ENCODE assay signal across 8 cellular contexts in genomic region chr6:37239950-37240713, GRCh38. TPM values are rescaled to one million over a fixed set of nuclear protein-coding genes. Genes with fewer than 3 reads are reported as not detected.
DNase-seq lines count a peak whose midpoint lies in the region; ATAC-seq and TF ChIP-seq lines count a peak whose summit lies in the region.

No MANE protein-coding gene starts in this region.

- POLR2A ChIA-PET in Panc1 (lab: Charles Lee) = interaction anchor here (0.7 kb wide), 2 partner anchors 40 to 231 kb away, joined by 5 read pairs; no protein-coding TSS in a partner anchor

- 21 to 25% methylated on average over 4 of the region's 4 CpGs for WGBS in tibial nerve, 2 donors

- in situ Hi-C loops in G401 (cut with HindIII; ENCODE audit: low sequenced_read_pairs) (no loop called here), Panc1 (cut with HindIII; ENCODE audit: low pct_unique_long_range_greater_than_20kb, low sequenced_read_pairs) (no loop called here)

- peaks cover 24% of the 10 kb centered on the region for H3K4me1 Mint-ChIP-seq in activated T-helper 17 cell treated with anti-CD3 and anti-CD28 coated beads, Interleukin-2, amount 50 U/mL, for 72 hours

- H3K4me3 ChIP-seq in Panc1 (ENCODE audit: low read depth in 2 of 2, low read length in 2 of 2) (no peak overlapping the region), tibial nerve (no peak overlapping the region)

- intact Hi-C loops in Panc1 (cut with micrococcal nuclease; ENCODE audit: unreplicated experiment) = no loop called here
- intact Hi-C loops in posterior vena cava (cut with DNase I) = no loop called here

- DNase-seq in G401 (ENCODE audit: low spot score) = peak; percentile 29
- peak; percentile 85 for DNase-seq in Panc1 (ENCODE audit: low read depth, low spot score)
- peak; percentile 68 for DNase-seq in foreskin melanocyte
- DNase-seq in posterior vena cava (ENCODE audit: low spot score) = peak; percentile 97
- peak; percentile 65 to 89 for DNase-seq in tibial nerve (ENCODE audit: low spot score in 2 of 2)

- H3K9me3 Mint-ChIP-seq in activated T-helper 17 cell treated with anti-CD3 and anti-CD28 coated beads, Interleukin-2, amount 50 U/mL, for 72 hours = no peaks in the 10 kb centered on the region

- no peak for TF ChIP-seq POLR2A in tibial nerve (IDR thresholded peaks at IDR 0.05)

- peak; percentile 55 for ATAC-seq in HG03175 (IDR thresholded peaks at IDR 0.05; ENCODE audit: unreplicated experiment)
- ATAC-seq in Panc1 = peak; percentile 83
- ATAC-seq in activated T-helper 17 cell treated with anti-CD3 and anti-CD28 coated beads, Interleukin-2, amount 50 U/mL, for 72 hours (replicated peaks) = peak; percentile 90
- no peak for ATAC-seq in HG03520 (IDR thresholded peaks at IDR 0.05; ENCODE audit: unreplicated experiment)

- TF ChIP-seq CTCF in Panc1 (IDR thresholded peaks at IDR 0.05) (no peak), tibial nerve (IDR thresholded peaks at IDR 0.05) (no peak)

- no TSS peak for BruUV-seq in Panc1 (replicated peaks; lab: Mats Ljungman, UMichigan)

- no peaks in the 10 kb centered on the region for H3K36me3 Mint-ChIP-seq in activated T-helper 17 cell treated with anti-CD3 and anti-CD28 coated beads, Interleukin-2, amount 50 U/mL, for 72 hours (ENCODE audit: low read depth)

- peaks cover 16% of the 10 kb centered on the region for H3K4me1 ChIP-seq in Panc1 (ENCODE audit: control insufficient read depth, insufficient read depth, low read length)
- H3K4me1 ChIP-seq in tibial nerve = peaks cover 0 to 47% (median 15%) of the 10 kb centered on the region in 4 donors

- H3K4me3 Mint-ChIP-seq in activated T-helper 17 cell treated with anti-CD3 and anti-CD28 coated beads, Interleukin-2, amount 50 U/mL, for 72 hours = peak overlapping the region; percentile 68

- no peak for TF ChIP-seq EP300 in tibial nerve (IDR thresholded peaks at IDR 0.05)

- H3K27ac Mint-ChIP-seq in activated T-helper 17 cell treated with anti-CD3 and anti-CD28 coated beads, Interleukin-2, amount 50 U/mL, for 72 hours = peak overlapping the region; percentile 95

- H3K9me3 ChIP-seq in Panc1 (ENCODE audit: control insufficient read depth, insufficient read depth, low read depth, low read length) = no peaks in the 10 kb centered on the region
- no peaks in the 10 kb centered on the region for H3K9me3 ChIP-seq in tibial nerve

- no peaks in the 10 kb centered on the region for H3K27me3 ChIP-seq in Panc1 (ENCODE audit: control insufficient read depth, insufficient read depth, low read length)
- no peaks in the 10 kb centered on the region for H3K27me3 ChIP-seq in tibial nerve

- no peaks in the 10 kb centered on the region for H3K36me3 ChIP-seq in Panc1 (ENCODE audit: control insufficient read depth, insufficient read depth, low read length)
- no peaks in the 10 kb centered on the region for H3K36me3 ChIP-seq in tibial nerve

- no peaks in the 10 kb centered on the region for H3K27me3 Mint-ChIP-seq in activated T-helper 17 cell treated with anti-CD3 and anti-CD28 coated beads, Interleukin-2, amount 50 U/mL, for 72 hours

- H3K27ac ChIP-seq in Panc1 (ENCODE audit: low read length) = peak overlapping the region; percentile 46
- peak overlapping the region in 3 of 4 donors; percentile 41 to 78 (median 61) for H3K27ac ChIP-seq in tibial nerve

- CTCF ChIA-PET in Panc1 (lab: Charles Lee) = no interaction called here

RNA-seq across cellular contexts. Expression of gene TBC1D22B, which starts 17.4 kb away (rescaled TPM):
- 6.7 and 12.0 TPM in 2 replicates for total RNA-seq in G401 (2014; rRNA removed; shearing (Covaris generic))
- 13.0 TPM for total RNA-seq in Panc1 (2021; ENCODE audit: unreplicated experiment)
- 8.0 TPM for polyA plus RNA-seq in Panc1 (2012; ENCODE audit: insufficient read length)
- total RNA-seq in activated T-helper 17 cell treated with anti-CD3 and anti-CD28 coated beads, Interleukin-2, amount 50 U/mL, for 72 hours = 10 to 100 TPM; 11.4 to 12.2 TPM
- total RNA-seq in posterior vena cava = 1 to 10 TPM; 6.2 to 8.5 TPM
- 1 to 10 TPM; 5.1 to 9.4 (median 7.7) TPM for total RNA-seq in tibial nerve

RNA-seq across cellular contexts. Expression of gene TMEM217, which starts 17.8 kb away (rescaled TPM):
- total RNA-seq in G401 (2014; rRNA removed; shearing (Covaris generic)) = 1.2 and 1.4 TPM in 2 replicates
- total RNA-seq in Panc1 (2021; ENCODE audit: unreplicated experiment) (4.0 TPM), posterior vena cava (1 to 10 TPM in 1 of 2 donors, under 1 TPM in 1; 0.56 to 2.0 TPM), tibial nerve (1 to 10 TPM in 1 of 4 donors, under 1 TPM in 1, not detected in 2; 0.39 to 1.2 TPM)
- polyA plus RNA-seq in Panc1 (2012; ENCODE audit: insufficient read length) = 1.4 TPM
- total RNA-seq in activated T-helper 17 cell treated with anti-CD3 and anti-CD28 coated beads, Interleukin-2, amount 50 U/mL, for 72 hours = 1 to 10 TPM; 2.5 to 3.5 TPM

Comparison
In these comparisons a context has a peak if more than half of its experiments do, and no peak if none do; other contexts are left out.
1. DNase-seq: peak in every context shown above with its lines; median percentile 97 in posterior vena cava; 85 in Panc1; 77 in tibial nerve; 68 in foreskin melanocyte; 29 in G401.